25 cellular contexts compared by ENCODE assay signal in the genomic region with DNA sequence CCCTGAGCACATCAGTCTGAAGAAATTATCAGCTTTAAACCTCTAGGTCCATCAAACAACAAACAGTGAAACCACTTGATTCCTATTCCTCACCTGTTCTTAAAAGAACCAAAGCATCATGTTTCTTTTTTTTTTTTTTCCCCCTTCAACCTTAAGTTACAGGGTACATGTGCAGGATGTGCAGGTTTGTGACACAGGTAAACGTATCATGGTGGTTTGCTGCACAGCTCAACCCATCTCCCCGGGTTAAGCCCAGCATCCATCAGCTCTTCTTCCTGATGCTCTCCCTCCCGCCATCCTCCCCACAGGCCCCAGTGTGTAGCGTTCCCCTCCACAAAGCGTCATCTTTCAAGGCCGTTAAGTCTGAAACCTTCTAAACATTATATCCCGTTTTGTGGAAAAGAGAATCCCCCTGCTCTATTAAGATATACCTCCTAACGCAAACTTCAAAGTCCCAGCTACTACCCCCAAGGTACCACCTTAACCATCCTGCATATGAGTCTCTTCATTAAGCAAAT. TPM values are rescaled to one million over a fixed set of nuclear protein-coding genes. Genes with fewer than 3 reads are reported as not detected.
DNase-seq lines count a peak whose midpoint lies in the region; ATAC-seq and TF ChIP-seq lines count a peak whose summit lies in the region.
"Had no signal": no experiment of that assay in that cellular context is flagged by ENCODE, and none has a peak within 500 bp of the region (broad histone marks: within the 10 kb centered on the region; RNA-seq: fewer than 3 reads in every experiment).

No MANE protein-coding gene starts in this region.

- WGBS in gastroesophageal sphincter (ENCODE audit: low coverage in 1 of 2), 2 donors = 66 to 79% methylated on average over 7 to 8 of the region's 8 CpGs

- no peak for ATAC-seq in natural killer cell
- ATAC-seq in natural killer cell treated with Interleukin-12 subunit alpha and Interleukin-12 subunit beta and Interleukin-15 and Interleukin-18, amount 100 ng/mL, for 72 hours = no peak
- no peak for ATAC-seq in gastroesophageal sphincter
- ATAC-seq: activated CD4-positive, alpha-beta T cell treated with anti-CD3 and anti-CD28 coated beads for 36 hours; left cardiac atrium; right cardiac atrium had no signal

- H3K36me3 ChIP-seq in OCI-LY7 (ENCODE audit: insufficient read depth, low read length) (0 out of 2 replicates have a peak, but pooled peaks cover 6% of the 10 kb centered on the region), gastroesophageal sphincter (no peaks in the 10 kb centered on the region)
- H3K36me3 ChIP-seq: breast epithelium, pancreas had no signal

- H3K4me3 ChIP-seq in OCI-LY7 (ENCODE audit: low read depth, low read length, poor library complexity, severe bottlenecking) = no peak overlapping the region
- H3K4me3 ChIP-seq in gastroesophageal sphincter = no peak overlapping the region
- H3K4me3 ChIP-seq: breast epithelium, coronary artery, pancreas had no signal

- POLR2A ChIA-PET in OCI-LY7 (lab: Charles Lee) = interaction anchor here (0.5 to 1.9 kb wide), 8 partner anchors 9 to 319 kb away, joined by 3 to 5 read pairs (median 4); no protein-coding TSS in a partner anchor

- no peaks in the 10 kb centered on the region for H3K27me3 ChIP-seq in gastroesophageal sphincter
- H3K27me3 ChIP-seq: breast epithelium, pancreas had no signal

- H3K36me3 Mint-ChIP-seq in natural killer cell (no peaks in the 10 kb centered on the region), glutamatergic neuron (ENCODE audit: unreplicated experiment) (peaks cover 10% of the 10 kb centered on the region)
- H3K36me3 Mint-ChIP-seq in natural killer cell treated with Interleukin-12 subunit alpha and Interleukin-12 subunit beta and Interleukin-15 and Interleukin-18, amount 100 ng/mL, for 72 hours = peaks cover 16% of the 10 kb centered on the region

- peaks cover 93% of the 10 kb centered on the region for H3K79me2 ChIP-seq in OCI-LY7 (ENCODE audit: insufficient read depth, low read depth, low read length)

- H3K9me3 ChIP-seq in OCI-LY7 (ENCODE audit: low read length) (no peaks in the 10 kb centered on the region), gastroesophageal sphincter (peaks cover 0 to 7% (median 0%) of the 10 kb centered on the region in 3 donors)
- H3K9me3 ChIP-seq: breast epithelium, pancreas had no signal

- peaks cover 48 to 50% of the 10 kb centered on the region in 2 donors for H3K4me1 Mint-ChIP-seq in natural killer cell
- H3K4me1 Mint-ChIP-seq in natural killer cell treated with Interleukin-12 subunit alpha and Interleukin-12 subunit beta and Interleukin-15 and Interleukin-18, amount 100 ng/mL, for 72 hours (ENCODE audit: low read depth in 2 of 2) = peaks cover 45 to 60% of the 10 kb centered on the region in 2 donors
- peaks cover 5% of the 10 kb centered on the region for H3K4me1 Mint-ChIP-seq in glutamatergic neuron (ENCODE audit: low read depth, unreplicated experiment)
- H3K4me1 Mint-ChIP-seq: nephron progenitor cell had no signal

- no peaks in the 10 kb centered on the region for H3K27me3 Mint-ChIP-seq in natural killer cell (ENCODE audit: low read depth in 2 of 2)
- H3K27me3 Mint-ChIP-seq in natural killer cell treated with Interleukin-12 subunit alpha and Interleukin-12 subunit beta and Interleukin-15 and Interleukin-18, amount 100 ng/mL, for 72 hours = no peaks in the 10 kb centered on the region
- H3K27me3 Mint-ChIP-seq in glutamatergic neuron (ENCODE audit: unreplicated experiment) = no peaks in the 10 kb centered on the region
- H3K27me3 Mint-ChIP-seq: activated CD4-positive, alpha-beta T cell treated with anti-CD3 and anti-CD28 coated beads for 36 hours had no signal

- no peaks in the 10 kb centered on the region for H3K9me2 ChIP-seq in OCI-LY7 (ENCODE audit: insufficient read depth, low read length)

- H3K27ac ChIP-seq in OCI-LY7 (ENCODE audit: low read depth, low read length, poor library complexity, severe bottlenecking) (no peak overlapping the region), gastroesophageal sphincter (peak overlapping the region; percentile 76 to 98 (median 92))
- H3K27ac ChIP-seq: breast epithelium, C4-2B, coronary artery, pancreas had no signal

- BruUV-seq in OCI-LY7 (replicated peaks; lab: Mats Ljungman, UMichigan) = no TSS peak

- H3K9me3 Mint-ChIP-seq in natural killer cell = no peaks in the 10 kb centered on the region
- no peaks in the 10 kb centered on the region for H3K9me3 Mint-ChIP-seq in natural killer cell treated with Interleukin-12 subunit alpha and Interleukin-12 subunit beta and Interleukin-15 and Interleukin-18, amount 100 ng/mL, for 72 hours
- H3K9me3 Mint-ChIP-seq in glutamatergic neuron (ENCODE audit: unreplicated experiment) = peaks cover 3% of the 10 kb centered on the region
- H3K9me3 Mint-ChIP-seq: HFFc6 had no signal

- intact Hi-C loops in natural killer cell (cut with micrococcal nuclease) = no loop called here
- intact Hi-C loops in OCI-LY7 (cut with micrococcal nuclease; ENCODE audit: unreplicated experiment) = no loop called here

- H3K4me2 ChIP-seq in OCI-LY7 (ENCODE audit: low read length) = peak overlapping the region; percentile 35

- TF ChIP-seq CTCF in natural killer cell (IDR thresholded peaks at IDR 0.05) (no peak), OCI-LY7 (conservative IDR thresholded peaks at IDR 0.05; ENCODE audit: low read length) (no peak), gastroesophageal sphincter (IDR thresholded peaks at IDR 0.05) (no peak), glutamatergic neuron (IDR thresholded peaks at IDR 0.05; ENCODE audit: partially characterized antibody, unreplicated experiment) (no peak)

- peak overlapping the region; percentile 25 for H3K4me3 Mint-ChIP-seq in natural killer cell
- no peak overlapping the region for H3K4me3 Mint-ChIP-seq in natural killer cell treated with Interleukin-12 subunit alpha and Interleukin-12 subunit beta and Interleukin-15 and Interleukin-18, amount 100 ng/mL, for 72 hours
- H3K4me3 Mint-ChIP-seq in glutamatergic neuron (ENCODE audit: unreplicated experiment) = no peak overlapping the region
- H3K4me3 Mint-ChIP-seq: activated CD4-positive, alpha-beta T cell treated with anti-CD3 and anti-CD28 coated beads for 36 hours; HFFc6; nephron progenitor cell had no signal

- H2AFZ ChIP-seq in OCI-LY7 (ENCODE audit: low read length) = no peak overlapping the region

- TF ChIP-seq EP300 in gastroesophageal sphincter (IDR thresholded peaks at IDR 0.05) = no peak

- DNase-seq in natural killer cell (no peak), OCI-LY7 (ENCODE audit: low spot score) (no peak), glutamatergic neuron (no peak), epidermal melanocyte (ENCODE audit: insufficient read length, low spot score) (no peak), C1 segment of cervical spinal cord (lab: John Stamatoyannopoulos, UW) (no peak)
- no peak for DNase-seq in natural killer cell treated with Interleukin-12 subunit alpha and Interleukin-12 subunit beta and Interleukin-15 and Interleukin-18, amount 100 ng/mL, for 72 hours (ENCODE audit: low spot score)
- DNase-seq in stimulated activated CD4-positive, alpha-beta T cell treated with anti-CD3 and anti-CD28 coated beads, Interleukin-4, amount 100 ng/mL, for 4 hours = no peak
- DNase-seq: activated CD4-positive, alpha-beta T cell treated with anti-CD3 and anti-CD28 coated beads for 36 hours; activated effector memory CD4-positive, alpha-beta T cell treated with anti-CD3 and anti-CD28 coated beads, Interleukin-2, amount 50 U/mL, for 16 hours; head of caudate nucleus; HFFc6; left cardiac atrium; mesendoderm; NCI-H1048; NCI-H2029; NCI-H82; nephron progenitor cell; OCI-M1; pancreas; right cardiac atrium; Right ventricle myocardium superior had no signal

- no peak for TF ChIP-seq POLR2A in gastroesophageal sphincter (IDR thresholded peaks at IDR 0.05)

- H3K4me1 ChIP-seq in OCI-LY7 (ENCODE audit: insufficient read depth, low read length, poor library complexity, severe bottlenecking) (peaks cover 21% of the 10 kb centered on the region), gastroesophageal sphincter (peaks cover 13 to 75% (median 33%) of the 10 kb centered on the region in 3 donors)
- H3K4me1 ChIP-seq: breast epithelium had no signal

- peaks cover 14% of the 10 kb centered on the region for H4K20me1 ChIP-seq in OCI-LY7 (ENCODE audit: insufficient read depth, low read length)

- CTCF ChIA-PET in OCI-LY7 (lab: Charles Lee; ENCODE audit: unreplicated experiment) = no interaction called here

- peak overlapping the region in 1 of 2 donors; percentile 4 for H3K27ac Mint-ChIP-seq in natural killer cell
- H3K27ac Mint-ChIP-seq in natural killer cell treated with Interleukin-12 subunit alpha and Interleukin-12 subunit beta and Interleukin-15 and Interleukin-18, amount 100 ng/mL, for 72 hours = no peak overlapping the region
- H3K27ac Mint-ChIP-seq in glutamatergic neuron (ENCODE audit: unreplicated experiment) = no peak overlapping the region
- H3K27ac Mint-ChIP-seq: activated CD4-positive, alpha-beta T cell treated with anti-CD3 and anti-CD28 coated beads for 36 hours; HFFc6; nephron progenitor cell had no signal

RNA-seq across cellular contexts. Expression of a gene that starts 10.9 kb away (rescaled TPM):
- 10 to 100 TPM; 44.3 to 55.3 (median 50.9) TPM for total RNA-seq in natural killer cell
- 10 to 100 TPM; 51.4 to 78.6 TPM for total RNA-seq in natural killer cell treated with Interleukin-12 subunit alpha and Interleukin-12 subunit beta and Interleukin-15 and Interleukin-18, amount 100 ng/mL, for 72 hours
- 9.9 and 11.5 TPM in 2 replicates for total RNA-seq in OCI-LY7 (2014; rRNA removed; shearing (Covaris generic))
- 27.6 and 28.0 TPM in 2 replicates for total RNA-seq in OCI-LY7 (2022)
- 100 to 1,000 TPM in 1 of 4 donors, 10 to 100 TPM in 3; 55.7 to 116 (median 78.8) TPM for total RNA-seq in gastroesophageal sphincter
- total RNA-seq in glutamatergic neuron (ENCODE audit: unreplicated experiment) = 24.9 TPM
